In genomic region chr1:230101556-230101955, GRCh38 we compare ENCODE assay signal across 22 cellular contexts. TPM values are rescaled to one million over a fixed set of nuclear protein-coding genes. Genes with fewer than 3 reads are reported as not detected.
DNase-seq lines count a peak whose midpoint lies in the region; FAIRE-seq and TF ChIP-seq lines count a peak whose summit lies in the region.
"Had no signal": no experiment of that assay in that cellular context is flagged by ENCODE, and none has a peak within 500 bp of the region (broad histone marks: within the 10 kb centered on the region; RNA-seq: fewer than 3 reads in every experiment).

No MANE protein-coding gene starts in this region.

- H3K9me3 Mint-ChIP-seq in astrocyte (ENCODE audit: unreplicated experiment) = no peaks in the 10 kb centered on the region
- H3K9me3 Mint-ChIP-seq: activated T-helper 1 cell treated with anti-CD3 and anti-CD28 coated beads, Interleukin-12 subunit alpha, Interleukin-12 subunit beta, Interleukin-2, Interleukin-4 antibody, amounts not matched to agents 30 ng/mL and 10 ng/mL and 1 ng/mL, durations not matched to agents 14 hours and 24 hours and 36 hours had no signal

- H3K79me2 ChIP-seq in ACC112 (ENCODE audit: control insufficient read depth, insufficient read depth, low read length, unreplicated experiment) (peaks cover 71% of the 10 kb centered on the region), astrocyte (ENCODE audit: insufficient read depth, low read length) (peaks cover 83% of the 10 kb centered on the region)

- H3K9ac ChIP-seq in HUES48 (ENCODE audit: low read depth, low read length) = 0 out of 2 replicates have a peak overlapping the region, but pooled peaks have one; percentile 18
- no peak overlapping the region for H3K9ac ChIP-seq in astrocyte (ENCODE audit: low read length)
- H3K9ac ChIP-seq in iPS-20b (ENCODE audit: low read depth, low read length) = peak overlapping the region; percentile 8; the same call in 1 of the 2 replicates
- H3K9ac ChIP-seq: GM23248 had no signal

- H3K4me1 ChIP-seq in ACC112 (ENCODE audit: control insufficient read depth, insufficient read depth, low read length, unreplicated experiment) (peaks cover 53% of the 10 kb centered on the region), HUES48 (ENCODE audit: control insufficient read depth, insufficient read depth, low read length) (peaks cover 47% of the 10 kb centered on the region), astrocyte (ENCODE audit: insufficient read depth, low read length) (peaks cover 47% of the 10 kb centered on the region), iPS-20b (ENCODE audit: insufficient read depth, low read length) (peaks cover 48% of the 10 kb centered on the region)

- H4K20me1 ChIP-seq in astrocyte (ENCODE audit: insufficient read depth, low read length) = peaks cover 47% of the 10 kb centered on the region

- H2AFZ ChIP-seq in ACC112 (ENCODE audit: low read length, unreplicated experiment) = no peak overlapping the region
- H2AFZ ChIP-seq in astrocyte (ENCODE audit: low read depth, low read length) = no peak overlapping the region
- H2AFZ ChIP-seq: GM23248 had no signal

- H3K4me2 ChIP-seq in astrocyte (ENCODE audit: low read length) = no peak overlapping the region

- TF ChIP-seq CTCF in astrocyte (IDR thresholded peaks at IDR 0.05; ENCODE audit: insufficient read depth, low read depth, low read length) = no peak

- peaks cover 69% of the 10 kb centered on the region for H3K4me1 Mint-ChIP-seq in astrocyte (ENCODE audit: low read depth, unreplicated experiment)

- H3K27me3 ChIP-seq in ACC112 (ENCODE audit: insufficient read depth, low read length) (no peaks in the 10 kb centered on the region), HUES48 (ENCODE audit: control insufficient read depth, insufficient read depth, low read length) (no peaks in the 10 kb centered on the region), astrocyte (ENCODE audit: insufficient read depth, low read length) (no peaks in the 10 kb centered on the region), iPS-20b (ENCODE audit: insufficient read depth, low read length) (no peaks in the 10 kb centered on the region)

- H3K27ac Mint-ChIP-seq in astrocyte (ENCODE audit: unreplicated experiment) = peak overlapping the region; percentile 62
- H3K27ac Mint-ChIP-seq: activated CD8-positive, alpha-beta memory T cell treated with anti-CD3 and anti-CD28 coated beads, Interleukin-2, amount 10 ng/mL, durations not matched to agents 7 days and 5 days; activated T-helper 1 cell treated with anti-CD3 and anti-CD28 coated beads, Interleukin-12 subunit alpha, Interleukin-12 subunit beta, Interleukin-2, Interleukin-4 antibody, amounts not matched to agents 30 ng/mL and 10 ng/mL and 1 ng/mL, durations not matched to agents 14 hours and 24 hours and 36 hours; CD4-positive, alpha-beta memory T cell had no signal

- H3K4me3 ChIP-seq in ACC112 (ENCODE audit: low read depth, low read length) = no peak overlapping the region
- no peak overlapping the region for H3K4me3 ChIP-seq in HUES48 (ENCODE audit: low read depth, low read length)
- no peak overlapping the region for H3K4me3 ChIP-seq in astrocyte (ENCODE audit: insufficient read depth, low read depth, low read length)
- H3K4me3 ChIP-seq in iPS-20b (ENCODE audit: low read length) = no peak overlapping the region
- H3K4me3 ChIP-seq: GM12878, GM23248, lung had no signal

- H3K9me3 ChIP-seq in HUES48 (ENCODE audit: control insufficient read depth, insufficient read depth, low read length) = no peaks in the 10 kb centered on the region
- no peaks in the 10 kb centered on the region for H3K9me3 ChIP-seq in astrocyte (ENCODE audit: insufficient read depth, low read depth, low read length)
- H3K9me3 ChIP-seq in iPS-20b (ENCODE audit: insufficient read depth, low read depth, low read length) = no peaks in the 10 kb centered on the region

- H3K36me3 Mint-ChIP-seq in astrocyte (ENCODE audit: low read depth, unreplicated experiment) = peaks cover 23% of the 10 kb centered on the region

- FAIRE-seq in astrocyte (lab: Jason Lieb, UNC) = no peak
- FAIRE-seq: endometrium, GM12878, islet of Langerhans had no signal

- DNase-seq in astrocyte (ENCODE audit: low read depth) = no peak
- DNase-seq in posterior vena cava (ENCODE audit: low spot score) = no peak
- no peak for DNase-seq in NCI-H2107 (lab: John Stamatoyannopoulos, UW)
- DNase-seq in kidney tubule cell (ENCODE audit: low spot score) = no peak
- DNase-seq: activated CD4-positive, alpha-beta T cell treated with anti-CD3 and anti-CD28 coated beads for 4 hours; activated CD8-positive, alpha-beta memory T cell treated with anti-CD3 and anti-CD28 coated beads, Interleukin-2, amount 10 ng/mL, durations not matched to agents 7 days and 5 days; CD4-positive, alpha-beta memory T cell; cortex of kidney; foreskin fibroblast; GM23248; hippocampal formation; NCI-H1105 treated with DMSO at 0.1 percent for 48 hours; NCI-H526; retina had no signal

- H3K36me3 ChIP-seq in ACC112 (ENCODE audit: insufficient read depth, low read length) (peaks cover 10% of the 10 kb centered on the region), HUES48 (ENCODE audit: control insufficient read depth, insufficient read depth, low read length) (no peaks in the 10 kb centered on the region), astrocyte (ENCODE audit: insufficient read depth, low read length) (no peaks in the 10 kb centered on the region), iPS-20b (ENCODE audit: insufficient read depth, low read depth, low read length) (no peaks in the 10 kb centered on the region)

- intact Hi-C loops in posterior vena cava (cut with DNase I) = loop anchor here in 1 of 2 donors (10.0 kb wide), 1 partner anchor 63 kb away; no protein-coding TSS in a partner anchor

- H3K27me3 Mint-ChIP-seq in astrocyte (ENCODE audit: low read depth, unreplicated experiment) = no peaks in the 10 kb centered on the region
- H3K27me3 Mint-ChIP-seq: activated CD8-positive, alpha-beta memory T cell treated with anti-CD3 and anti-CD28 coated beads, Interleukin-2, amount 10 ng/mL, durations not matched to agents 7 days and 5 days; CD4-positive, alpha-beta memory T cell had no signal

- H3K4me3 Mint-ChIP-seq in astrocyte (ENCODE audit: unreplicated experiment) = no peak overlapping the region
- H3K4me3 Mint-ChIP-seq: activated CD8-positive, alpha-beta memory T cell treated with anti-CD3 and anti-CD28 coated beads, Interleukin-2, amount 10 ng/mL, durations not matched to agents 7 days and 5 days; activated T-helper 1 cell treated with anti-CD3 and anti-CD28 coated beads, Interleukin-12 subunit alpha, Interleukin-12 subunit beta, Interleukin-2, Interleukin-4 antibody, amounts not matched to agents 30 ng/mL and 10 ng/mL and 1 ng/mL, durations not matched to agents 14 hours and 24 hours and 36 hours; CD4-positive, alpha-beta memory T cell had no signal

- H3K27ac ChIP-seq in ACC112 (ENCODE audit: low read depth, low read length) (peak overlapping the region; percentile 94; the same call in 1 of the 2 replicates), HUES48 (ENCODE audit: low read depth, low read length) (peak overlapping the region; percentile 87), astrocyte (ENCODE audit: low read depth, low read length) (no peak overlapping the region), iPS-20b (ENCODE audit: low read length) (no peak overlapping the region)
- H3K27ac ChIP-seq: GM23248 had no signal

RNA-seq across cellular contexts. Expression of gene GALNT2, which starts 34.5 kb away (rescaled TPM):
- total RNA-seq in astrocyte (507 and 634 TPM in 2 replicates), posterior vena cava (10 to 100 TPM; 72.6 to 79.6 TPM)

Comparison
In these comparisons a context has a peak if more than half of its experiments do, and no peak if none do; other contexts are left out.
1. H3K27ac ChIP-seq: peak in ACC112 (single experiment) and HUES48 (single experiment); none in astrocyte (single experiment) and iPS-20b (single experiment).